ENCODE assay signal across 8 cellular contexts in the genomic region with DNA sequence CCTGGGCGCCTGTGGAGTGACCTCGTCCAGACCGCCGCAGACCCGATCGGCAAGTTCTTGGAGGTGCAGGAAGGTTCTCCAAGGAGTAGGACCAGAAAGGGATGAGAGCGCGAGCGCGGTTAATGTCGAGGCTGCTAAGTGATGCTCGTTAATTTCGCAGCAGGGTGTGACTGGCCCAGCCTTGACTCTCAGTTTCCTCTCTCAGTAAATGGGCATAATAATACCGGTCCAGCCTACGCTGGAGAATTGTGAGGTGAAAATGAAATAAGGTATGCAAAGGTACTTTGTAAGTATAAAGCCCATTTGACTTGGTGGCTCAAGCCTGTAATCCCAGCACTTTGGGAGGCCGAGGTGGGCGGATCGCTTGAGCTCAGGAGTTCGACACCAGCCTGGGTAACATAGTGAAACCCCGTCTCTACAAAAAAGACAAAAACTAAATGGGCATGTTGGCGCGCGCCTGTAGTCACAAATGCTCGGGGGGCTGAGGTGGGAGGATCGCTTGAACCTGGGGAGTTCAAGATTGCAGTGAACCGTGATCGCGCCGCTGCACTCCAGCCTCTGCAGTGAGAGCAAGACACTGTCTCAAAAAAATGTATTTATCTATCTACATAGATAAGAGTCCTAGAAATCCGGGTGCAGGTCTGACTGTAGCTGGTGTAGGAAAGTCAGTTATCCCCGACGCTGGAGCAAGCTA. TPM values are rescaled to one million over a fixed set of nuclear protein-coding genes. Genes with fewer than 3 reads are reported as not detected.
DNase-seq lines count a peak whose midpoint lies in the region; ATAC-seq, FAIRE-seq and TF ChIP-seq lines count a peak whose summit lies in the region.

No MANE protein-coding gene starts in this region.

- H3K9me3 Mint-ChIP-seq in activated naive CD8-positive, alpha-beta T cell treated with anti-CD3 and anti-CD28 coated beads, Interleukin-2, amount 50 U/mL, for 24 hours = no peaks in the 10 kb centered on the region

- H4K20me1 ChIP-seq in keratinocyte (ENCODE audit: control insufficient read depth, extremely low read depth, insufficient read depth, low read length) = no peaks in the 10 kb centered on the region

- no peaks in the 10 kb centered on the region for H3K27me3 Mint-ChIP-seq in activated naive CD8-positive, alpha-beta T cell treated with anti-CD3 and anti-CD28 coated beads, Interleukin-2, amount 50 U/mL, for 24 hours

- no peaks in the 10 kb centered on the region for H3K79me2 ChIP-seq in keratinocyte (ENCODE audit: control insufficient read depth, insufficient read depth, low read length)

- H3K4me3 Mint-ChIP-seq in activated naive CD8-positive, alpha-beta T cell treated with anti-CD3 and anti-CD28 coated beads, Interleukin-2, amount 50 U/mL, for 24 hours = peak overlapping the region; percentile 91

- H3K9me1 ChIP-seq in keratinocyte (ENCODE audit: control insufficient read depth, extremely low read depth, insufficient read depth, low read length) = no peaks in the 10 kb centered on the region

- peak overlapping the region; percentile 95 for H2AFZ ChIP-seq in keratinocyte (ENCODE audit: control insufficient read depth, low read length)

- H3K27ac Mint-ChIP-seq in activated naive CD8-positive, alpha-beta T cell treated with anti-CD3 and anti-CD28 coated beads, Interleukin-2, amount 50 U/mL, for 24 hours = peak overlapping the region; percentile 90

- H3K9me3 ChIP-seq in keratinocyte (ENCODE audit: control insufficient read depth, low read depth, low read length) = no peaks in the 10 kb centered on the region

- peak overlapping the region; percentile 86 for H3K4me2 ChIP-seq in keratinocyte (ENCODE audit: control insufficient read depth, extremely low read depth, insufficient read depth, low read depth, low read length)

- dilution Hi-C loops in keratinocyte (cut with MboI; ENCODE audit: extremely low pct_ligation_motif_present, low sequenced_read_pairs) = no loop called here

- no peaks in the 10 kb centered on the region for H3K36me3 Mint-ChIP-seq in activated naive CD8-positive, alpha-beta T cell treated with anti-CD3 and anti-CD28 coated beads, Interleukin-2, amount 50 U/mL, for 24 hours (ENCODE audit: low read depth)

- H3K27me3 ChIP-seq in keratinocyte (ENCODE audit: control insufficient read depth, extremely low read depth, insufficient read depth, low read length) = no peaks in the 10 kb centered on the region

- no peak for TF ChIP-seq CTCF in keratinocyte (optimal IDR thresholded peaks at IDR 0.05 in 1 of 3, IDR thresholded peaks at IDR 0.05 in 1 of 3, conservative IDR thresholded peaks at IDR 0.05 in 1 of 3; ENCODE audit: extremely low read depth in 1 of 3, insufficient read depth in 2 of 3, low read length in 3 of 3)

- H3K4me3 ChIP-seq in GM08714 (ENCODE audit: low read length) (peak overlapping the region; percentile 84), keratinocyte (ENCODE audit: control insufficient read depth in 2 of 3, extremely low read depth in 1 of 3, insufficient read depth in 2 of 3, low read depth in 1 of 3, low read length in 3 of 3) (peak overlapping the region; percentile 79 to 89 (median 86))

- peaks cover 11% of the 10 kb centered on the region for H3K4me1 ChIP-seq in keratinocyte (ENCODE audit: control insufficient read depth, extremely low read depth, insufficient read depth, low read length)

- peaks cover 44% of the 10 kb centered on the region for H3K4me1 Mint-ChIP-seq in activated naive CD8-positive, alpha-beta T cell treated with anti-CD3 and anti-CD28 coated beads, Interleukin-2, amount 50 U/mL, for 24 hours

- no peak for FAIRE-seq in keratinocyte (lab: Jason Lieb, UNC)

- DNase-seq in HPDE6-E6E7 (ENCODE audit: extremely low spot score) (peak; percentile 2), keratinocyte (ENCODE audit: low read depth, low spot score) (no peak), substantia nigra (lab: John Stamatoyannopoulos, UW) (peak in 4 of 49 donors; percentile 8 to 16 (median 8)), AML-193 (lab: John Stamatoyannopoulos, UW) (no peak), hepatic stellate cell (ENCODE audit: low spot score) (no peak)
- DNase-seq in activated naive CD8-positive, alpha-beta T cell treated with anti-CD3 and anti-CD28 coated beads, Interleukin-2, amount 50 U/mL, for 24 hours = no peak
- DNase-seq in stimulated activated CD4-positive, alpha-beta T cell treated with anti-CD3 and anti-CD28 coated beads, Interleukin-15, amount 100 ng/mL, for 24 hours = no peak

- peak overlapping the region; percentile 79 for H3K9ac ChIP-seq in keratinocyte (ENCODE audit: control insufficient read depth, extremely low read depth, insufficient read depth, low read length)

- H3K27ac ChIP-seq in keratinocyte (ENCODE audit: control insufficient read depth, insufficient read depth, low read length) (peak overlapping the region; percentile 74), substantia nigra (ENCODE audit: low read depth, low read length, poor library complexity, severe bottlenecking) (peak overlapping the region; percentile 89)

- ATAC-seq in activated naive CD8-positive, alpha-beta T cell treated with anti-CD3 and anti-CD28 coated beads, Interleukin-2, amount 50 U/mL, for 24 hours = no peak

- H3K36me3 ChIP-seq in keratinocyte (ENCODE audit: control insufficient read depth in 2 of 2, extremely low read depth in 1 of 2, insufficient read depth in 2 of 2, low read length in 2 of 2) = no peaks in the 10 kb centered on the region

RNA-seq across cellular contexts. Expression of a gene that starts 0.6 kb away (rescaled TPM):
- 4.6 to 6.8 TPM (median 6.5 TPM) in 3 replicates for polyA plus RNA-seq in keratinocyte
- 2.1 TPM for polyA plus RNA-seq in keratinocyte (2011; ENCODE audit: low read depth)
- 3.8 and 7.2 TPM in 2 replicates for polyA plus RNA-seq in keratinocyte (2011; cell fraction: cytosol; rRNA removed)
- 11.9 and 12.2 TPM in 2 replicates for polyA plus RNA-seq in keratinocyte (2011; cell fraction: nucleus; rRNA removed)
- polyA plus RNA-seq in keratinocyte (2012; ENCODE audit: low replicate concordance) = 5.2 and 5.3 TPM in 2 replicates
- polyA minus RNA-seq in keratinocyte = 8.3 to 23.6 TPM (median 15.6 TPM) in 3 replicates
- 5.4 TPM for polyA minus RNA-seq in keratinocyte (2011; cell fraction: cytosol; rRNA and poly(A)+ RNA removed)
- polyA minus RNA-seq in keratinocyte (2011; cell fraction: nucleus; rRNA and poly(A)+ RNA removed) = 12.8 and 47.5 TPM in 2 replicates
